In the genomic region with DNA sequence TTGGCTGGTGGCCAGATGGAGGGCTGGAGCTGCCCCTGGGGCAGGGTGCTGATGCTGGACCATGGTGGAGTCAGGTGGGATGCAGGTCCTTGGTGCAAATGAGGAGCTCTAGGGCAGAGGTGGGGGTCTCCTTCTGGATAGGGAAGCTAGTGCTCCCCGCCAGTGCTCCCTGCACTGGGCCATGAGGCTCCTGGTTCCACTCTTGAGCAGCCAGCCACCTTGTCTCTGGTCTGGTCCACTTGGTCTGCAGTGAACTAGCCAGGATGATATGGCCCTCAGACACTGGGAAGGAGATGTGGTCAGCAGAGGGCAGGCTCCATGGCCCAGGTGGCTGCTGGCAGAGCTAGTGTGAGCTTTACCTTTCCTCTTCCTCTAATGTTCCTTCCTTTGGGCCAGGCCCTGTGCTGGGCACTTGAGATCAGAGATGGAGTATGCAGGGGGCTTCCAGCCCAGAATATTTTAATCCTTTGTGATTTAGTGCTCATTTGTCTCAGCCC, we compare ENCODE assay signal across 24 cellular contexts.
"Had no signal": no experiment of that assay in that cellular context is flagged by ENCODE, and none has a peak within 500 bp of the region (broad histone marks: within the 10 kb centered on the region; RNA-seq: fewer than 3 reads in every experiment).

No MANE protein-coding gene starts in this region.

- H3K27ac Mint-ChIP-seq: activated CD4-positive, alpha-beta memory T cell treated with anti-CD3 and anti-CD28 coated beads for 36 hours; activated CD4-positive, alpha-beta T cell treated with anti-CD3 and anti-CD28 coated beads, Interleukin-2, amount 10 ng/mL, durations not matched to agents 24 days and 14 days; memory B cell; naive thymus-derived CD4-positive, alpha-beta T cell; T-helper 1 cell treated with Interleukin-12 subunit alpha and Interleukin-12 subunit beta and Interleukin-4 antibody, amounts not matched to agents 30 μg/mL and 1 μg/mL, for 36 hours had no signal

- H3K9ac ChIP-seq: parathyroid adenoma had no signal

- H3K27me3 Mint-ChIP-seq: activated CD4-positive, alpha-beta memory T cell treated with anti-CD3 and anti-CD28 coated beads for 36 hours; activated CD4-positive, alpha-beta T cell treated with anti-CD3 and anti-CD28 coated beads, Interleukin-2, amount 10 ng/mL, durations not matched to agents 24 days and 14 days had no signal

- H3K4me3 ChIP-seq: breast epithelium, colonic mucosa, psoas muscle, thoracic aorta had no signal

- H2AFZ ChIP-seq: parathyroid adenoma had no signal

- H3K36me3 ChIP-seq: breast epithelium, colonic mucosa, thoracic aorta had no signal

- H3K79me2 ChIP-seq: parathyroid adenoma had no signal

- DNase-seq: activated CD4-positive, alpha-beta memory T cell treated with anti-CD3 and anti-CD28 coated beads for 36 hours; activated CD4-positive, alpha-beta T cell treated with anti-CD3 and anti-CD28 coated beads, Interleukin-2, amount 10 ng/mL, durations not matched to agents 24 days and 14 days; activated CD4-positive, CD25-positive, alpha-beta regulatory T cell treated with anti-CD3 and anti-CD28 coated beads, Interleukin-2, amount 50 U/mL, for 72 hours; activated CD8-positive, alpha-beta memory T cell treated with anti-CD3 and anti-CD28 coated beads, Interleukin-2, amount 50 U/mL, for 4 hours; activated gamma-delta T cell; activated naive CD4-positive, alpha-beta T cell treated with anti-CD3 and anti-CD28 coated beads, Interleukin-2, amount 50 U/mL, for 16 hours; activated T-cell treated with anti-CD3 and anti-CD28 coated beads, Interleukin-2, amount 50 U/mL, for 1 hour; amygdala; colonic mucosa; effector CD8-positive, alpha-beta T cell; midbrain; naive thymus-derived CD4-positive, alpha-beta T cell; occipital lobe; psoas muscle; stimulated activated CD4-positive, alpha-beta T cell treated with anti-CD3 and anti-CD28 coated beads, Interleukin-2, amount 100 ng/mL, for 48 hours; stimulated activated naive CD4-positive, alpha-beta T cell treated with Interleukin-2 at 50 U/mL for 16 hours; SW 1271; T1000; trophoblast cell had no signal

- H3K27me3 ChIP-seq: breast epithelium, colonic mucosa had no signal

- H3K4me3 Mint-ChIP-seq: activated CD4-positive, alpha-beta memory T cell treated with anti-CD3 and anti-CD28 coated beads for 36 hours; activated CD4-positive, alpha-beta T cell treated with anti-CD3 and anti-CD28 coated beads, Interleukin-2, amount 10 ng/mL, durations not matched to agents 24 days and 14 days; memory B cell; naive thymus-derived CD4-positive, alpha-beta T cell; T-helper 1 cell treated with Interleukin-12 subunit alpha and Interleukin-12 subunit beta and Interleukin-4 antibody, amounts not matched to agents 30 μg/mL and 1 μg/mL, for 36 hours had no signal

- H3K4me1 ChIP-seq: breast epithelium, colonic mucosa, parathyroid adenoma had no signal

- H3K27ac ChIP-seq: breast epithelium, colonic mucosa, parathyroid adenoma, psoas muscle, thoracic aorta had no signal

- ATAC-seq: naive thymus-derived CD4-positive, alpha-beta T cell had no signal

- H3K4me1 Mint-ChIP-seq: activated CD4-positive, alpha-beta T cell treated with anti-CD3 and anti-CD28 coated beads, Interleukin-2, amount 10 ng/mL, durations not matched to agents 24 days and 14 days; memory B cell; naive thymus-derived CD4-positive, alpha-beta T cell had no signal

- H3K9me3 ChIP-seq: colonic mucosa, psoas muscle, thoracic aorta had no signal
